Comparison of ENCODE assay signal across 23 cellular contexts in the genomic region with DNA sequence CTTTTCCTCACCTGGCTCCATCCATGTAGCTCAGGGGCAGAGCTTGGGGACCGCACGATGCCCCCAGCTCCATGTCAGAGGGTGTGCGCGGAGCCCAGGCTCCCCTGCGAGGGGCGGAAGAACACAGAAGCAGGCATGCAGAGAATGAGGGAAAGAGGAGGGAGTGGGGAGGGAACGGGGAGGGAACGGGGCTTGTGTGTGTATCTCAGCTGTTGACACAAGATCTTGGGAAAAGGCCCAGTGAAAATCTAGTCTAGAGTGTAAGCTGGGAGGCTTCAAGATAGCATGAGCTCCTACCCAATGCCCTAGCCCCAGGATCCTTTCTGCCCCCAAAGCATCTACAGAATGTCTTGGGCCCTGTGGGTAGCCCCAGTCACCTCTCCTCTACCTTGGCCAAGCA. TPM values are rescaled to one million over a fixed set of nuclear protein-coding genes. Genes with fewer than 3 reads are reported as not detected.
A peak's percentile ranks its signal among the peaks of the same experiment; 100 is the strongest.
DNase-seq lines count a peak whose midpoint lies in the region; ATAC-seq, FAIRE-seq and TF ChIP-seq lines count a peak whose summit lies in the region.
"Had no signal": no experiment of that assay in that cellular context is flagged by ENCODE, and none has a peak within 500 bp of the region (broad histone marks: within the 10 kb centered on the region; RNA-seq: fewer than 3 reads in every experiment).

No MANE protein-coding gene starts in this region.

- H2BK15ac ChIP-seq in H1 (ENCODE audit: low read length), result no peak overlapping the region

- BruUV-seq in PC-3 (replicated peaks; lab: Mats Ljungman, UMichigan), result no TSS peak

- H3K4me1 ChIP-seq in PC-3 (ENCODE audit: insufficient read depth, low read length), result peaks cover 22% of the 10 kb centered on the region
- H3K4me1 ChIP-seq in H1 (replicated peaks in 1 of 4; ENCODE audit: control insufficient read depth in 3 of 4, insufficient read depth in 4 of 4, low read length in 3 of 4), result no peaks in the 10 kb centered on the region
- H3K4me1 ChIP-seq in right lobe of liver, result peaks cover 0 to 35% (median 10%) of the 10 kb centered on the region in 4 donors
- no peaks in the 10 kb centered on the region for H3K4me1 ChIP-seq in aorta (ENCODE audit: control insufficient read depth in 1 of 2, insufficient read depth in 2 of 2, low read length in 2 of 2)
- no peaks in the 10 kb centered on the region for H3K4me1 ChIP-seq in mucosa of descending colon (ENCODE audit: low read depth)
- H3K4me1 ChIP-seq: lower lobe of right lung, Peyer's patch, SJCRH30 had no signal

- H3K9me3 ChIP-seq in PC-3 (ENCODE audit: low read length) (no peaks in the 10 kb centered on the region), H1 (ENCODE audit: insufficient read depth in 2 of 2, low read depth in 1 of 2, low read length in 1 of 2) (no peaks in the 10 kb centered on the region), right lobe of liver (no peaks in the 10 kb centered on the region), aorta (ENCODE audit: control insufficient read depth, low read length) (no peaks in the 10 kb centered on the region), mucosa of descending colon (no peaks in the 10 kb centered on the region)
- H3K9me3 ChIP-seq: lower lobe of right lung, Peyer's patch, SJCRH30 had no signal

- H3K4ac ChIP-seq in H1 (replicated peaks; ENCODE audit: insufficient read length, low read depth, low read length), result no peak overlapping the region

- H4K91ac ChIP-seq in H1 (replicated peaks; ENCODE audit: insufficient read length, low read length), result no peak overlapping the region

- H3K4me3 ChIP-seq in PC-3 (ENCODE audit: low read length) (no peak overlapping the region), H1 (ENCODE audit: extremely low read depth in 1 of 4, insufficient read depth in 2 of 4, low read depth in 3 of 4, low read length in 4 of 4) (no peak overlapping the region), right lobe of liver (no peak overlapping the region), aorta (ENCODE audit: low read length in 2 of 2) (no peak overlapping the region), mucosa of descending colon (no peak overlapping the region)
- H3K4me3 ChIP-seq: lower lobe of right lung, Peyer's patch, SJCRH30 had no signal

- no peak for FAIRE-seq in H1 (lab: Jason Lieb, UNC)
- FAIRE-seq: kidney had no signal

- intact Hi-C loops in PC-3 (cut with micrococcal nuclease), result loop anchor here (5.0 kb wide), 1 partner anchor 41 kb away; no protein-coding TSS in a partner anchor
- intact Hi-C loops in right lobe of liver (cut with DNase I), result no loop called here
- intact Hi-C loops in aorta (cut with DNase I), result no loop called here
- intact Hi-C loops in mucosa of descending colon (cut with DNase I, micrococcal nuclease), result no loop called here

- H3K27me3 ChIP-seq in PC-3 (ENCODE audit: low read length), result no peaks in the 10 kb centered on the region
- no peaks in the 10 kb centered on the region for H3K27me3 ChIP-seq in H1 (replicated peaks in 1 of 4; ENCODE audit: control insufficient read depth in 3 of 4, extremely low read depth in 1 of 4, insufficient read depth in 3 of 4, low read length in 3 of 4)
- no peaks in the 10 kb centered on the region for H3K27me3 ChIP-seq in right lobe of liver
- no peaks in the 10 kb centered on the region for H3K27me3 ChIP-seq in aorta (ENCODE audit: control insufficient read depth in 1 of 2, insufficient read depth in 2 of 2, low read length in 1 of 2)
- H3K27me3 ChIP-seq: Peyer's patch, SJCRH30 had no signal

- H3K9ac ChIP-seq in PC-3 (ENCODE audit: low read length) (no peak overlapping the region), H1 (replicated peaks in 1 of 4; ENCODE audit: extremely low read depth in 1 of 4, low read depth in 3 of 4, low read length in 3 of 4) (no peak overlapping the region)

- WGBS in H1 (ENCODE audit: extremely low coverage in 1 of 2, insufficient coverage in 1 of 2, insufficient read length in 1 of 2, insufficient replicate concordance in 2 of 2, low coverage in 1 of 2, low lambda C conversion rate in 2 of 2, missing lambda C conversion rate in 1 of 2), 2 experiments, result 95% methylated on average over 8 of the region's 8 CpGs; no CpG with 5 or more reads in 1 of the 2 experiments
- 79% methylated on average over 7 of the region's 8 CpGs for WGBS in right lobe of liver (ENCODE audit: insufficient coverage, low coverage, low lambda C conversion rate, missing lambda C conversion rate)
- WGBS in aorta, 2 donors, result 60 to 68% methylated on average over 8 of the region's 8 CpGs

- no peak overlapping the region for H2BK20ac ChIP-seq in H1 (ENCODE audit: low read length)

- TF ChIP-seq EP300 in H1 (IDR thresholded peaks at IDR 0.05; ENCODE audit: borderline replicate concordance in 1 of 2, low read depth in 2 of 2, low read length in 2 of 2), result no peak

- peaks cover 71% of the 10 kb centered on the region for H3K36me3 ChIP-seq in PC-3 (ENCODE audit: low read depth, low read length)
- H3K36me3 ChIP-seq in H1 (ENCODE audit: control insufficient read depth in 2 of 4, insufficient read depth in 4 of 4, low read length in 3 of 4), result peaks cover 8 to 22% (median 15%) of the 10 kb centered on the region in 4 experiments; a peak in 6 of 8 replicates
- H3K36me3 ChIP-seq in right lobe of liver, result peaks cover 0 to 3% (median 0%) of the 10 kb centered on the region in 4 donors
- peaks cover 0 to 10% of the 10 kb centered on the region in 2 donors for H3K36me3 ChIP-seq in aorta (ENCODE audit: control insufficient read depth in 1 of 2, insufficient read depth in 2 of 2, low read length in 1 of 2)
- H3K36me3 ChIP-seq in mucosa of descending colon (ENCODE audit: low read depth), result no peaks in the 10 kb centered on the region

- H3K79me2 ChIP-seq in PC-3 (ENCODE audit: low read length), result no peaks in the 10 kb centered on the region
- H3K79me2 ChIP-seq in H1 (ENCODE audit: control insufficient read depth in 1 of 2, insufficient read depth in 2 of 2, low read length in 2 of 2), result no peaks in the 10 kb centered on the region

- no peaks in the 10 kb centered on the region for H3K23me2 ChIP-seq in H1 (ENCODE audit: low read depth, low read length)

- 0 out of 2 replicates have a peak overlapping the region, but pooled peaks have one; percentile 24 for H2BK5ac ChIP-seq in H1 (ENCODE audit: low read depth, low read length)

- H3K23ac ChIP-seq in H1 (ENCODE audit: insufficient read length), result no peak overlapping the region

- H2AFZ ChIP-seq in PC-3 (ENCODE audit: low read length) (no peak overlapping the region), H1 (ENCODE audit: low read length) (no peak overlapping the region)

- ATAC-seq in PC-3, result no peak
- peak; percentile 10 to 71 (median 46) for ATAC-seq in right lobe of liver
- no peak for ATAC-seq in aorta (ENCODE audit: low FRiP score)
- ATAC-seq in mucosa of descending colon, result no peak
- no peak for ATAC-seq in GM18868 (IDR thresholded peaks at IDR 0.05; ENCODE audit: unreplicated experiment)
- ATAC-seq: activated CD4-positive, CD25-positive, alpha-beta regulatory T cell treated with anti-CD3 and anti-CD28 coated beads, Interleukin-2, amount 50 U/mL, for 24 hours; natural killer cell treated with Interleukin-12 subunit alpha and Interleukin-12 subunit beta and Interleukin-15 and Interleukin-18, amount 100 ng/mL, for 72 hours had no signal

- no peak overlapping the region for H2BK120ac ChIP-seq in H1 (replicated peaks; ENCODE audit: low read depth, low read length)

- DNase-seq in PC-3 (no peak), H1 (ENCODE audit: low read depth in 1 of 2, low spot score in 2 of 2) (no peak), right lobe of liver (no peak), aorta (no peak), ecto neural progenitor cell (ENCODE audit: low spot score) (no peak), mucosa of descending colon (no peak)
- DNase-seq: activated CD4-positive, alpha-beta memory T cell treated with anti-CD3 and anti-CD28 coated beads, Interleukin-2, amount 10 ng/mL, durations not matched to agents 7 days and 5 days; activated CD8-positive, alpha-beta memory T cell treated with anti-CD3 and anti-CD28 coated beads, Interleukin-2, amount 50 U/mL, for 48 hours; CD4-positive, CD25-positive, alpha-beta regulatory T cell; GOT3; head of caudate nucleus; kidney; lower lobe of right lung; NCI-H1105; NCI-H1930; NCI-H526 treated with DMSO at 0.1 percent for 48 hours; retina; SJCRH30; stimulated activated CD4-positive, alpha-beta T cell treated with anti-CD3 and anti-CD28 coated beads, Interleukin-2, amount 100 ng/mL, for 24 hours had no signal

- no peak overlapping the region for H2BK12ac ChIP-seq in H1 (ENCODE audit: low read depth, low read length)

- H3K14ac ChIP-seq in H1 (ENCODE audit: insufficient read length), result no peak overlapping the region

- H4K8ac ChIP-seq in H1 (ENCODE audit: extremely low read depth, insufficient read depth, low read length), result no peak overlapping the region

- POLR2A ChIA-PET in PC-3 (lab: Charles Lee; ENCODE audit: unreplicated experiment) (interaction anchor here (0.7 kb wide), 1 partner anchor 18 kb away, joined by 3 read pairs; no protein-coding TSS in a partner anchor), H1 (lab: Charles Lee; ENCODE audit: partially characterized antibody) (interaction anchor here (1.2 to 1.3 kb wide), 2 partner anchors 11 to 34 kb away, joined by 3 to 4 read pairs; no protein-coding TSS in a partner anchor)

- CTCF ChIA-PET in PC-3 (lab: Charles Lee), result interaction anchor here (0.5 to 1.5 kb wide), 2 partner anchors 8 to 16 kb away, joined by 3 to 10 read pairs; no protein-coding TSS in a partner anchor
- CTCF ChIA-PET in H1 (lab: Charles Lee; ENCODE audit: partially characterized antibody), result interaction anchor here (0.7 to 20.8 kb wide), 5 partner anchors 12 to 43 kb away, joined by 3 to 209 read pairs (median 7); no protein-coding TSS in a partner anchor

- no peak overlapping the region for H2AK5ac ChIP-seq in H1 (ENCODE audit: low read depth, low read length)

- no peak overlapping the region for H3K4me2 ChIP-seq in PC-3 (ENCODE audit: low read length)
- no peak overlapping the region for H3K4me2 ChIP-seq in H1 (ENCODE audit: insufficient read depth in 1 of 2, low read depth in 2 of 2, low read length in 2 of 2)

- H3K27ac ChIP-seq in PC-3 (ENCODE audit: low read length), result peak overlapping the region; percentile 25
- no peak overlapping the region for H3K27ac ChIP-seq in H1 (ENCODE audit: low read depth, low read length)
- no peak overlapping the region for H3K27ac ChIP-seq in right lobe of liver
- peak overlapping the region; percentile 23 to 37 for H3K27ac ChIP-seq in aorta (ENCODE audit: low read depth in 1 of 2, low read length in 2 of 2)
- H3K27ac ChIP-seq: lower lobe of right lung, Peyer's patch, SJCRH30 had no signal

- no peaks in the 10 kb centered on the region for H3F3A ChIP-seq in PC-3 (ENCODE audit: low read length, unreplicated experiment)

- TF ChIP-seq CTCF in PC-3 (conservative IDR thresholded peaks at IDR 0.05; ENCODE audit: low read depth, low read length) (no peak), H1 (IDR thresholded peaks at IDR 0.05; ENCODE audit: control extremely low read depth in 1 of 3, insufficient read depth in 1 of 3, low read depth in 1 of 3, low read length in 3 of 3) (no peak), right lobe of liver (IDR thresholded peaks at IDR 0.05) (no peak), mucosa of descending colon (IDR thresholded peaks at IDR 0.05) (no peak)

- H4K20me1 ChIP-seq in PC-3 (ENCODE audit: low read length) (no peaks in the 10 kb centered on the region), H1 (replicated peaks in 1 of 2; ENCODE audit: control insufficient read depth in 1 of 2, insufficient read depth in 2 of 2, low read length in 2 of 2) (peaks cover 0 to 6% of the 10 kb centered on the region in 2 experiments)

- H3K56ac ChIP-seq in H1 (replicated peaks; ENCODE audit: insufficient read length, low read depth, low read length), result no peak overlapping the region

- no peak overlapping the region for H3K18ac ChIP-seq in H1 (ENCODE audit: extremely low read depth, low read length)

- no peaks in the 10 kb centered on the region for H3K79me1 ChIP-seq in H1 (ENCODE audit: low read depth, low read length)

- no peak overlapping the region for H4K5ac ChIP-seq in H1 (ENCODE audit: insufficient read length, low read depth, low read length)

- H3K9me2 ChIP-seq in PC-3 (replicated peaks; ENCODE audit: low read length), result no peaks in the 10 kb centered on the region

- TF ChIP-seq POLR2A in H1 (IDR thresholded peaks at IDR 0.05; ENCODE audit: control extremely low read depth in 1 of 2, low read depth in 2 of 2, low read length in 2 of 2) (no peak), right lobe of liver (IDR thresholded peaks at IDR 0.05) (no peak)

- no peak for TF ChIP-seq RAD21 in H1 (IDR thresholded peaks at IDR 0.05 in 1 of 2, conservative IDR thresholded peaks at IDR 0.05 in 1 of 2; ENCODE audit: low read depth in 2 of 2, low read length in 2 of 2)

RNA-seq across cellular contexts. Expression of a gene that starts 25.0 kb away (rescaled TPM):
- total RNA-seq in PC-3 (2014; rRNA removed) (53.0 and 89.9 TPM in 2 replicates), right lobe of liver (10 to 100 TPM in 5 of 6 experiments, 1 to 10 TPM in 1; 9.5 to 14.8 (median 12.2) TPM), aorta (10 to 100 TPM; 31.9 to 55.6 TPM), mucosa of descending colon (10 to 100 TPM; 26.7 to 39.0 (median 29.0) TPM)
- total RNA-seq in H1 (2021; fragmentation: NEBNext Ultra II Directional; extraction: Animal tissue kit (Norgen Biotek cat#: 25700)), result 21.4 and 25.5 TPM in 2 replicates
- polyA plus RNA-seq in H1 (2011; rRNA removed) (13.9 and 18.0 TPM in 2 replicates), aorta (10 to 100 TPM in 1 of 2 donors, 1 to 10 TPM in 1; 2.1 to 23.2 TPM)
- 13.8 TPM for polyA plus RNA-seq in H1 (2011; cell fraction: cytosol; rRNA removed)
- polyA plus RNA-seq in H1 (2011; cell fraction: nucleus; rRNA removed), result 50.5 TPM
- polyA plus RNA-seq in H1 (2012, experiment 1 of 2), result 10.6 to 15.8 TPM (median 12.5 TPM) in 4 replicates
- polyA plus RNA-seq in H1 (2012, experiment 2 of 2), result 9.7 TPM
- polyA plus RNA-seq in H1 (2013, experiment 1 of 2), result 13.4 TPM
- polyA plus RNA-seq in H1 (2013, experiment 2 of 2), result 12.3 TPM
- polyA minus RNA-seq in H1 (2011; rRNA and poly(A)+ RNA removed), result 26.5 and 36.6 TPM in 2 replicates
- 20.8 TPM for polyA minus RNA-seq in H1 (2011; cell fraction: cytosol; rRNA and poly(A)+ RNA removed)
- 40.9 TPM for polyA minus RNA-seq in H1 (2011; cell fraction: nucleus; rRNA and poly(A)+ RNA removed)

RNA-seq across cellular contexts. Expression of a gene that starts 37.9 kb away (rescaled TPM):
- 170 and 179 TPM in 2 replicates for total RNA-seq in PC-3 (2014; rRNA removed)
- 29.9 and 31.7 TPM in 2 replicates for total RNA-seq in H1 (2021; fragmentation: NEBNext Ultra II Directional; extraction: Animal tissue kit (Norgen Biotek cat#: 25700))
- polyA plus RNA-seq in H1 (2011; rRNA removed), result 28.9 and 31.9 TPM in 2 replicates
- 37.7 TPM for polyA plus RNA-seq in H1 (2011; cell fraction: cytosol; rRNA removed)
- 77.7 TPM for polyA plus RNA-seq in H1 (2011; cell fraction: nucleus; rRNA removed)
- 31.3 to 38.7 TPM (median 34.5 TPM) in 4 replicates for polyA plus RNA-seq in H1 (2012, experiment 1 of 2)
- polyA plus RNA-seq in H1 (2012, experiment 2 of 2), result 22.7 TPM
- 23.2 TPM for polyA plus RNA-seq in H1 (2013, experiment 1 of 2)
- 21.7 TPM for polyA plus RNA-seq in H1 (2013, experiment 2 of 2)
- polyA minus RNA-seq in H1 (2011; rRNA and poly(A)+ RNA removed), result 38.9 and 49.0 TPM in 2 replicates
- 20.9 TPM for polyA minus RNA-seq in H1 (2011; cell fraction: cytosol; rRNA and poly(A)+ RNA removed)
- polyA minus RNA-seq in H1 (2011; cell fraction: nucleus; rRNA and poly(A)+ RNA removed), result 32.5 TPM
- 10 to 100 TPM in 2 of 6 experiments, 1 to 10 TPM in 4; 8.3 to 10.7 (median 9.4) TPM for total RNA-seq in right lobe of liver
- 10 to 100 TPM; 70.6 to 76.7 TPM for total RNA-seq in aorta
- 10 to 100 TPM; 37.1 to 70.9 TPM for polyA plus RNA-seq in aorta
- total RNA-seq in mucosa of descending colon, result 100 to 1,000 TPM in 1 of 3 donors, 10 to 100 TPM in 2; 53.5 to 141 (median 57.2) TPM

RNA-seq across cellular contexts. Expression of a gene that starts 51.0 kb away (rescaled TPM):
- 152 and 173 TPM in 2 replicates for total RNA-seq in PC-3 (2014; rRNA removed)
- total RNA-seq in H1 (2021; fragmentation: NEBNext Ultra II Directional; extraction: Animal tissue kit (Norgen Biotek cat#: 25700)), result 44.7 and 49.8 TPM in 2 replicates
- 99.7 and 113 TPM in 2 replicates for polyA plus RNA-seq in H1 (2011; rRNA removed)
- polyA plus RNA-seq in H1 (2011; cell fraction: cytosol; rRNA removed), result 63.2 TPM
- 423 TPM for polyA plus RNA-seq in H1 (2011; cell fraction: nucleus; rRNA removed)
- polyA plus RNA-seq in H1 (2012, experiment 1 of 2), result 32.9 to 71.7 TPM (median 60.3 TPM) in 4 replicates
- 50.8 TPM for polyA plus RNA-seq in H1 (2012, experiment 2 of 2)
- polyA plus RNA-seq in H1 (2013, experiment 1 of 2), result 45.3 TPM
- polyA plus RNA-seq in H1 (2013, experiment 2 of 2), result 34.3 TPM
- polyA minus RNA-seq in H1 (2011; rRNA and poly(A)+ RNA removed), result 58.0 and 68.5 TPM in 2 replicates
- polyA minus RNA-seq in H1 (2011; cell fraction: cytosol; rRNA and poly(A)+ RNA removed), result 42.7 TPM
- polyA minus RNA-seq in H1 (2011; cell fraction: nucleus; rRNA and poly(A)+ RNA removed), result 56.0 TPM
- total RNA-seq in right lobe of liver, result 100 to 1,000 TPM in 1 of 6 experiments, 10 to 100 TPM in 5; 52.2 to 107 (median 77.5) TPM
- total RNA-seq in aorta, result 100 to 1,000 TPM; 116 to 137 TPM
- 100 to 1,000 TPM in 1 of 2 donors, 10 to 100 TPM in 1; 75.1 to 314 TPM for polyA plus RNA-seq in aorta
- total RNA-seq in mucosa of descending colon, result 100 to 1,000 TPM in 1 of 3 donors, 10 to 100 TPM in 2; 72.5 to 119 (median 90.1) TPM

RNA-seq across cellular contexts. Expression of a gene that starts 54.6 kb away (rescaled TPM):
- total RNA-seq in PC-3 (2014; rRNA removed), result 199 and 238 TPM in 2 replicates
- 44.9 and 46.4 TPM in 2 replicates for total RNA-seq in H1 (2021; fragmentation: NEBNext Ultra II Directional; extraction: Animal tissue kit (Norgen Biotek cat#: 25700))
- polyA plus RNA-seq in H1 (2011; rRNA removed), result 52.6 and 58.1 TPM in 2 replicates
- polyA plus RNA-seq in H1 (2011; cell fraction: cytosol; rRNA removed), result 57.1 TPM
- 28.2 TPM for polyA plus RNA-seq in H1 (2011; cell fraction: nucleus; rRNA removed)
- polyA plus RNA-seq in H1 (2012, experiment 1 of 2), result 78.9 to 101 TPM (median 92.5 TPM) in 4 replicates
- polyA plus RNA-seq in H1 (2012, experiment 2 of 2), result 104 TPM
- polyA plus RNA-seq in H1 (2013, experiment 1 of 2), result 151 TPM
- polyA plus RNA-seq in H1 (2013, experiment 2 of 2), result 164 TPM
- polyA minus RNA-seq in H1 (2011; rRNA and poly(A)+ RNA removed), result 5.0 and 6.8 TPM in 2 replicates
- polyA minus RNA-seq in H1 (2011; cell fraction: cytosol; rRNA and poly(A)+ RNA removed), result 9.9 TPM
- 15.8 TPM for polyA minus RNA-seq in H1 (2011; cell fraction: nucleus; rRNA and poly(A)+ RNA removed)
- 10 to 100 TPM; 13.0 to 25.1 (median 17.4) TPM for total RNA-seq in right lobe of liver
- total RNA-seq in aorta, result 10 to 100 TPM; 13.2 to 13.7 TPM
- polyA plus RNA-seq in aorta, result 10 to 100 TPM; 30.2 to 58.9 TPM
- 10 to 100 TPM; 19.8 to 26.2 (median 22.7) TPM for total RNA-seq in mucosa of descending colon

Comparison
In these comparisons a context has a peak if more than half of its experiments do, and no peak if none do; other contexts are left out.
1. ATAC-seq: peak in right lobe of liver (4 of 4); none in PC-3 (single experiment), aorta (single experiment), mucosa of descending colon (single experiment) and GM18868 (single experiment).
2. H3K27ac ChIP-seq: peak in PC-3 (single experiment) and aorta (2 of 2); none in H1 (single experiment) and right lobe of liver (0 of 3).